In the genomic region with DNA sequence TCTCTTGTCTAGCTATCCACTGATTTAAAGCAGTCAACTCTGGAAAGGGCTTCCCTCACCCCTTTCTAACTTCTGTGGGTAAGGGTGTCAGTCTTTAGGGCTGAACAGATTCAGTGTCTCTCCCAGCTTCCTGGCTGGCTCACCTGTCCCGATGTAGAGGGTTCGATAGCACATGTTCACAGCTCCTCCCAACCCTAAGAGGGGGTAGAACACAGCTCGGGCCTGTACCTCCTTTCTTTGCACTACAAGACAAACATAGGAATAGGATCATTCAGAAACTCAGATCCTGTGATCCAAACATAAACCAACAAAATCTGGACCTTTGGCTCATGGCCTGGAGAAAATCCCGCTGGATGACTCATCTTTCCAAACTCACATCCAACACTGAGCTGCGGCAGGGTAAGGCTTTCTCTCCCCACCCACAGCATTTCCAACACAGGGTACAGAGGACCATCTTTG, we compare ENCODE assay signal across 1 cellular context.
TF ChIP-seq lines count a peak whose summit lies in the region.

No MANE protein-coding gene starts in this region.

TF ChIP-seq in HepG2, 621 proteins besides CTCF, POLR2A, EP300 and RAD21 (continued from another document and continues in another):
- TF ChIP-seq, protein P1, sequence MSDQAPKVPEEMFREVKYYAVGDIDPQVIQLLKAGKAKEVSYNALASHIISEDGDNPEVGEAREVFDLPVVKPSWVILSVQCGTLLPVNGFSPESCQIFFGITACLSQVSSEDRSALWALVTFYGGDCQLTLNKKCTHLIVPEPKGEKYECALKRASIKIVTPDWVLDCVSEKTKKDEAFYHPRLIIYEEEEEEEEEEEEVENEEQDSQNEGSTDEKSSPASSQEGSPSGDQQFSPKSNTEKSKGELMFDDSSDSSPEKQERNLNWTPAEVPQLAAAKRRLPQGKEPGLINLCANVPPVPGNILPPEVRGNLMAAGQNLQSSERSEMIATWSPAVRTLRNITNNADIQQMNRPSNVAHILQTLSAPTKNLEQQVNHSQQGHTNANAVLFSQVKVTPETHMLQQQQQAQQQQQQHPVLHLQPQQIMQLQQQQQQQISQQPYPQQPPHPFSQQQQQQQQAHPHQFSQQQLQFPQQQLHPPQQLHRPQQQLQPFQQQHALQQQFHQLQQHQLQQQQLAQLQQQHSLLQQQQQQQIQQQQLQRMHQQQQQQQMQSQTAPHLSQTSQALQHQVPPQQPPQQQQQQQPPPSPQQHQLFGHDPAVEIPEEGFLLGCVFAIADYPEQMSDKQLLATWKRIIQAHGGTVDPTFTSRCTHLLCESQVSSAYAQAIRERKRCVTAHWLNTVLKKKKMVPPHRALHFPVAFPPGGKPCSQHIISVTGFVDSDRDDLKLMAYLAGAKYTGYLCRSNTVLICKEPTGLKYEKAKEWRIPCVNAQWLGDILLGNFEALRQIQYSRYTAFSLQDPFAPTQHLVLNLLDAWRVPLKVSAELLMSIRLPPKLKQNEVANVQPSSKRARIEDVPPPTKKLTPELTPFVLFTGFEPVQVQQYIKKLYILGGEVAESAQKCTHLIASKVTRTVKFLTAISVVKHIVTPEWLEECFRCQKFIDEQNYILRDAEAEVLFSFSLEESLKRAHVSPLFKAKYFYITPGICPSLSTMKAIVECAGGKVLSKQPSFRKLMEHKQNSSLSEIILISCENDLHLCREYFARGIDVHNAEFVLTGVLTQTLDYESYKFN (CRISPR knock-in tag; conservative IDR thresholded peaks at IDR 0.05): peak; percentile 45
- TF ChIP-seq, protein P2, sequence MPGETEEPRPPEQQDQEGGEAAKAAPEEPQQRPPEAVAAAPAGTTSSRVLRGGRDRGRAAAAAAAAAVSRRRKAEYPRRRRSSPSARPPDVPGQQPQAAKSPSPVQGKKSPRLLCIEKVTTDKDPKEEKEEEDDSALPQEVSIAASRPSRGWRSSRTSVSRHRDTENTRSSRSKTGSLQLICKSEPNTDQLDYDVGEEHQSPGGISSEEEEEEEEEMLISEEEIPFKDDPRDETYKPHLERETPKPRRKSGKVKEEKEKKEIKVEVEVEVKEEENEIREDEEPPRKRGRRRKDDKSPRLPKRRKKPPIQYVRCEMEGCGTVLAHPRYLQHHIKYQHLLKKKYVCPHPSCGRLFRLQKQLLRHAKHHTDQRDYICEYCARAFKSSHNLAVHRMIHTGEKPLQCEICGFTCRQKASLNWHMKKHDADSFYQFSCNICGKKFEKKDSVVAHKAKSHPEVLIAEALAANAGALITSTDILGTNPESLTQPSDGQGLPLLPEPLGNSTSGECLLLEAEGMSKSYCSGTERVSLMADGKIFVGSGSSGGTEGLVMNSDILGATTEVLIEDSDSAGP (CRISPR knock-in tag; IDR thresholded peaks at IDR 0.05; ENCODE audit: borderline replicate concordance): no peak
- TF ChIP-seq, protein P3, sequence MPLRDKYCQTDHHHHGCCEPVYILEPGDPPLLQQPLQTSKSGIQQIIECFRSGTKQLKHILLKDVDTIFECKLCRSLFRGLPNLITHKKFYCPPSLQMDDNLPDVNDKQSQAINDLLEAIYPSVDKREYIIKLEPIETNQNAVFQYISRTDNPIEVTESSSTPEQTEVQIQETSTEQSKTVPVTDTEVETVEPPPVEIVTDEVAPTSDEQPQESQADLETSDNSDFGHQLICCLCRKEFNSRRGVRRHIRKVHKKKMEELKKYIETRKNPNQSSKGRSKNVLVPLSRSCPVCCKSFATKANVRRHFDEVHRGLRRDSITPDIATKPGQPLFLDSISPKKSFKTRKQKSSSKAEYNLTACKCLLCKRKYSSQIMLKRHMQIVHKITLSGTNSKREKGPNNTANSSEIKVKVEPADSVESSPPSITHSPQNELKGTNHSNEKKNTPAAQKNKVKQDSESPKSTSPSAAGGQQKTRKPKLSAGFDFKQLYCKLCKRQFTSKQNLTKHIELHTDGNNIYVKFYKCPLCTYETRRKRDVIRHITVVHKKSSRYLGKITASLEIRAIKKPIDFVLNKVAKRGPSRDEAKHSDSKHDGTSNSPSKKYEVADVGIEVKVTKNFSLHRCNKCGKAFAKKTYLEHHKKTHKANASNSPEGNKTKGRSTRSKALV (CRISPR knock-in tag; IDR thresholded peaks at IDR 0.05): no peak
- TF ChIP-seq ZNF253 (CRISPR knock-in tag; IDR thresholded peaks at IDR 0.05; ENCODE audit: borderline replicate concordance): no peak
- TF ChIP-seq ZBTB3 (CRISPR knock-in tag; IDR thresholded peaks at IDR 0.05; ENCODE audit: borderline replicate concordance, low read depth): no peak
- TF ChIP-seq CBX1 (IDR thresholded peaks at IDR 0.05; ENCODE audit: low read depth): no peak
- TF ChIP-seq, protein P4, sequence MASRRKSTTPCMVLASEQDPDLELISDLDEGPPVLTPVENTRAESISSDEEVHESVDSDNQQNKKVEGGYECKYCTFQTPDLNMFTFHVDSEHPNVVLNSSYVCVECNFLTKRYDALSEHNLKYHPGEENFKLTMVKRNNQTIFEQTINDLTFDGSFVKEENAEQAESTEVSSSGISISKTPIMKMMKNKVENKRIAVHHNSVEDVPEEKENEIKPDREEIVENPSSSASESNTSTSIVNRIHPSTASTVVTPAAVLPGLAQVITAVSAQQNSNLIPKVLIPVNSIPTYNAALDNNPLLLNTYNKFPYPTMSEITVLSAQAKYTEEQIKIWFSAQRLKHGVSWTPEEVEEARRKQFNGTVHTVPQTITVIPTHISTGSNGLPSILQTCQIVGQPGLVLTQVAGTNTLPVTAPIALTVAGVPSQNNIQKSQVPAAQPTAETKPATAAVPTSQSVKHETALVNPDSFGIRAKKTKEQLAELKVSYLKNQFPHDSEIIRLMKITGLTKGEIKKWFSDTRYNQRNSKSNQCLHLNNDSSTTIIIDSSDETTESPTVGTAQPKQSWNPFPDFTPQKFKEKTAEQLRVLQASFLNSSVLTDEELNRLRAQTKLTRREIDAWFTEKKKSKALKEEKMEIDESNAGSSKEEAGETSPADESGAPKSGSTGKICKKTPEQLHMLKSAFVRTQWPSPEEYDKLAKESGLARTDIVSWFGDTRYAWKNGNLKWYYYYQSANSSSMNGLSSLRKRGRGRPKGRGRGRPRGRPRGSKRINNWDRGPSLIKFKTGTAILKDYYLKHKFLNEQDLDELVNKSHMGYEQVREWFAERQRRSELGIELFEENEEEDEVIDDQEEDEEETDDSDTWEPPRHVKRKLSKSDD (CRISPR knock-in tag; IDR thresholded peaks at IDR 0.05; ENCODE audit: low read depth): no peak
- TF ChIP-seq, protein P5, sequence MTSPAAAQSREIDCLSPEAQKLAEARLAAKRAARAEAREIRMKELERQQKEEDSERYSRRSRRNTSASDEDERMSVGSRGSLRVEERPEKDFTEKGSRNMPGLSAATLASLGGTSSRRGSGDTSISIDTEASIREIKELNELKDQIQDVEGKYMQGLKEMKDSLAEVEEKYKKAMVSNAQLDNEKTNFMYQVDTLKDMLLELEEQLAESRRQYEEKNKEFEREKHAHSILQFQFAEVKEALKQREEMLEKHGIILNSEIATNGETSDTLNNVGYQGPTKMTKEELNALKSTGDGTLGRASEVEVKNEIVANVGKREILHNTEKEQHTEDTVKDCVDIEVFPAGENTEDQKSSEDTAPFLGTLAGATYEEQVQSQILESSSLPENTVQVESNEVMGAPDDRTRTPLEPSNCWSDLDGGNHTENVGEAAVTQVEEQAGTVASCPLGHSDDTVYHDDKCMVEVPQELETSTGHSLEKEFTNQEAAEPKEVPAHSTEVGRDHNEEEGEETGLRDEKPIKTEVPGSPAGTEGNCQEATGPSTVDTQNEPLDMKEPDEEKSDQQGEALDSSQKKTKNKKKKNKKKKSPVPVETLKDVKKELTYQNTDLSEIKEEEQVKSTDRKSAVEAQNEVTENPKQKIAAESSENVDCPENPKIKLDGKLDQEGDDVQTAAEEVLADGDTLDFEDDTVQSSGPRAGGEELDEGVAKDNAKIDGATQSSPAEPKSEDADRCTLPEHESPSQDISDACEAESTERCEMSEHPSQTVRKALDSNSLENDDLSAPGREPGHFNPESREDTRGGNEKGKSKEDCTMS (CRISPR knock-in tag; conservative IDR thresholded peaks at IDR 0.05): no peak
- no peak for TF ChIP-seq KLF11 (CRISPR knock-in tag; IDR thresholded peaks at IDR 0.05)
- TF ChIP-seq, protein P6, sequence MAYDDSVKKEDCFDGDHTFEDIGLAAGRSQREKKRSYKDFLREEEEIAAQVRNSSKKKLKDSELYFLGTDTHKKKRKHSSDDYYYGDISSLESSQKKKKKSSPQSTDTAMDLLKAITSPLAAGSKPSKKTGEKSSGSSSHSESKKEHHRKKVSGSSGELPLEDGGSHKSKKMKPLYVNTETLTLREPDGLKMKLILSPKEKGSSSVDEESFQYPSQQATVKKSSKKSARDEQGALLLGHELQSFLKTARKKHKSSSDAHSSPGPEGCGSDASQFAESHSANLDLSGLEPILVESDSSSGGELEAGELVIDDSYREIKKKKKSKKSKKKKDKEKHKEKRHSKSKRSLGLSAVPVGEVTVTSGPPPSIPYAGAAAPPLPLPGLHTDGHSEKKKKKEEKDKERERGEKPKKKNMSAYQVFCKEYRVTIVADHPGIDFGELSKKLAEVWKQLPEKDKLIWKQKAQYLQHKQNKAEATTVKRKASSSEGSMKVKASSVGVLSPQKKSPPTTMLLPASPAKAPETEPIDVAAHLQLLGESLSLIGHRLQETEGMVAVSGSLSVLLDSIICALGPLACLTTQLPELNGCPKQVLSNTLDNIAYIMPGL (CRISPR knock-in tag; IDR thresholded peaks at IDR 0.05; ENCODE audit: borderline replicate concordance in 1 of 2, low read depth in 1 of 2): no peak; a peak in 1 of 4 replicates
- TF ChIP-seq HNF4A (CRISPR knock-in tag; IDR thresholded peaks at IDR 0.05): peak; percentile 51
- TF ChIP-seq SAFB2 (CRISPR knock-in tag; IDR thresholded peaks at IDR 0.05; ENCODE audit: borderline replicate concordance, low read depth): no peak
- no peak for TF ChIP-seq GATA4 (IDR thresholded peaks at IDR 0.05; ENCODE audit: borderline replicate concordance, low read depth)
- 0 out of 2 replicates have a peak, but pooled peaks have one; percentile 26 for TF ChIP-seq MED1 (CRISPR knock-in tag; IDR thresholded peaks at IDR 0.05)
- no peak for TF ChIP-seq NCOA5 (CRISPR knock-in tag; IDR thresholded peaks at IDR 0.05)
- TF ChIP-seq ISX (CRISPR knock-in tag; conservative IDR thresholded peaks at IDR 0.05): no peak
- TF ChIP-seq PHF21A (CRISPR knock-in tag; IDR thresholded peaks at IDR 0.05): peak; percentile 64; the same call in 1 of the 2 replicates
- TF ChIP-seq, protein P7, sequence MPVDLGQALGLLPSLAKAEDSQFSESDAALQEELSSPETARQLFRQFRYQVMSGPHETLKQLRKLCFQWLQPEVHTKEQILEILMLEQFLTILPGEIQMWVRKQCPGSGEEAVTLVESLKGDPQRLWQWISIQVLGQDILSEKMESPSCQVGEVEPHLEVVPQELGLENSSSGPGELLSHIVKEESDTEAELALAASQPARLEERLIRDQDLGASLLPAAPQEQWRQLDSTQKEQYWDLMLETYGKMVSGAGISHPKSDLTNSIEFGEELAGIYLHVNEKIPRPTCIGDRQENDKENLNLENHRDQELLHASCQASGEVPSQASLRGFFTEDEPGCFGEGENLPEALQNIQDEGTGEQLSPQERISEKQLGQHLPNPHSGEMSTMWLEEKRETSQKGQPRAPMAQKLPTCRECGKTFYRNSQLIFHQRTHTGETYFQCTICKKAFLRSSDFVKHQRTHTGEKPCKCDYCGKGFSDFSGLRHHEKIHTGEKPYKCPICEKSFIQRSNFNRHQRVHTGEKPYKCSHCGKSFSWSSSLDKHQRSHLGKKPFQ (CRISPR knock-in tag; IDR thresholded peaks at IDR 0.05; ENCODE audit: insufficient replicate concordance): no peak
- TF ChIP-seq PHB2 (IDR thresholded peaks at IDR 0.05; ENCODE audit: partially characterized antibody): no peak
- no peak for TF ChIP-seq MLLT10 (CRISPR knock-in tag; IDR thresholded peaks at IDR 0.05)
- TF ChIP-seq ATF1 (CRISPR knock-in tag; IDR thresholded peaks at IDR 0.05): no peak
- no peak for TF ChIP-seq TP53 (CRISPR knock-in tag; conservative IDR thresholded peaks at IDR 0.05)
- no peak for TF ChIP-seq THAP11 (CRISPR knock-in tag; IDR thresholded peaks at IDR 0.05)
- no peak for TF ChIP-seq ZNF660 (CRISPR knock-in tag; IDR thresholded peaks at IDR 0.05; ENCODE audit: borderline replicate concordance, low read depth)
- TF ChIP-seq SIX4 (CRISPR knock-in tag; IDR thresholded peaks at IDR 0.05): no peak
- TF ChIP-seq, protein P8, sequence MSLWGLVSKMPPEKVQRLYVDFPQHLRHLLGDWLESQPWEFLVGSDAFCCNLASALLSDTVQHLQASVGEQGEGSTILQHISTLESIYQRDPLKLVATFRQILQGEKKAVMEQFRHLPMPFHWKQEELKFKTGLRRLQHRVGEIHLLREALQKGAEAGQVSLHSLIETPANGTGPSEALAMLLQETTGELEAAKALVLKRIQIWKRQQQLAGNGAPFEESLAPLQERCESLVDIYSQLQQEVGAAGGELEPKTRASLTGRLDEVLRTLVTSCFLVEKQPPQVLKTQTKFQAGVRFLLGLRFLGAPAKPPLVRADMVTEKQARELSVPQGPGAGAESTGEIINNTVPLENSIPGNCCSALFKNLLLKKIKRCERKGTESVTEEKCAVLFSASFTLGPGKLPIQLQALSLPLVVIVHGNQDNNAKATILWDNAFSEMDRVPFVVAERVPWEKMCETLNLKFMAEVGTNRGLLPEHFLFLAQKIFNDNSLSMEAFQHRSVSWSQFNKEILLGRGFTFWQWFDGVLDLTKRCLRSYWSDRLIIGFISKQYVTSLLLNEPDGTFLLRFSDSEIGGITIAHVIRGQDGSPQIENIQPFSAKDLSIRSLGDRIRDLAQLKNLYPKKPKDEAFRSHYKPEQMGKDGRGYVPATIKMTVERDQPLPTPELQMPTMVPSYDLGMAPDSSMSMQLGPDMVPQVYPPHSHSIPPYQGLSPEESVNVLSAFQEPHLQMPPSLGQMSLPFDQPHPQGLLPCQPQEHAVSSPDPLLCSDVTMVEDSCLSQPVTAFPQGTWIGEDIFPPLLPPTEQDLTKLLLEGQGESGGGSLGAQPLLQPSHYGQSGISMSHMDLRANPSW (CRISPR knock-in tag; IDR thresholded peaks at IDR 0.05; ENCODE audit: borderline replicate concordance): no peak
- no peak for TF ChIP-seq NBN (conservative IDR thresholded peaks at IDR 0.05)
- TF ChIP-seq SIN3A (IDR thresholded peaks at IDR 0.05; ENCODE audit: borderline replicate concordance, low read depth, low read length): no peak
- TF ChIP-seq TCF7 (IDR thresholded peaks at IDR 0.05; ENCODE audit: low read depth): no peak
- TF ChIP-seq, protein P9, sequence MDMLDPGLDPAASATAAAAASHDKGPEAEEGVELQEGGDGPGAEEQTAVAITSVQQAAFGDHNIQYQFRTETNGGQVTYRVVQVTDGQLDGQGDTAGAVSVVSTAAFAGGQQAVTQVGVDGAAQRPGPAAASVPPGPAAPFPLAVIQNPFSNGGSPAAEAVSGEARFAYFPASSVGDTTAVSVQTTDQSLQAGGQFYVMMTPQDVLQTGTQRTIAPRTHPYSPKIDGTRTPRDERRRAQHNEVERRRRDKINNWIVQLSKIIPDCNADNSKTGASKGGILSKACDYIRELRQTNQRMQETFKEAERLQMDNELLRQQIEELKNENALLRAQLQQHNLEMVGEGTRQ (IDR thresholded peaks at IDR 0.05; ENCODE audit: low read depth, low read length): no peak
- TF ChIP-seq, protein P9 (CRISPR knock-in tag; IDR thresholded peaks at IDR 0.05; ENCODE audit: borderline replicate concordance): no peak
- TF ChIP-seq RFX1 (IDR thresholded peaks at IDR 0.05): no peak
- TF ChIP-seq ZNF644 (CRISPR knock-in tag; IDR thresholded peaks at IDR 0.05; ENCODE audit: low read depth): peak; percentile 34; the same call in 1 of the 2 replicates
- TF ChIP-seq ZNF720 (CRISPR knock-in tag; IDR thresholded peaks at IDR 0.05): no peak
- TF ChIP-seq JUN (CRISPR knock-in tag; IDR thresholded peaks at IDR 0.05): peak; percentile 70
- no peak for TF ChIP-seq SRY (CRISPR knock-in tag; IDR thresholded peaks at IDR 0.05)
- TF ChIP-seq TRIM24 (CRISPR knock-in tag; IDR thresholded peaks at IDR 0.05): no peak
- TF ChIP-seq SCMH1 (CRISPR knock-in tag; IDR thresholded peaks at IDR 0.05; ENCODE audit: borderline replicate concordance): no peak
